ENCODE assay signal across 25 cellular contexts in genomic region chr2:173157894-173158293, GRCh38.
"Had no signal": no experiment of that assay in that cellular context is flagged by ENCODE, and none has a peak within 500 bp of the region (broad histone marks: within the 10 kb centered on the region; RNA-seq: fewer than 3 reads in every experiment).

No MANE protein-coding gene starts in this region.

- H3K4me1 Mint-ChIP-seq: activated CD4-positive, alpha-beta T cell treated with anti-CD3 and anti-CD28 coated beads, Interleukin-2, amount 10 ng/mL, durations not matched to agents 7 days and 5 days; activated CD8-positive, alpha-beta memory T cell treated with anti-CD3 and anti-CD28 coated beads, Interleukin-2, amount 10 ng/mL, durations not matched to agents 7 days and 5 days; central memory CD8-positive, alpha-beta T cell had no signal

- H3K27me3 ChIP-seq: ascending aorta, brain microvascular endothelial cell, dorsolateral prefrontal cortex, neutrophil had no signal

- DNase-seq: activated CD4-positive, alpha-beta T cell treated with anti-CD3 and anti-CD28 coated beads, Interleukin-2, amount 10 ng/mL, durations not matched to agents 7 days and 5 days; activated CD4-positive, CD25-positive, alpha-beta regulatory T cell treated with anti-CD3 and anti-CD28 coated beads, Interleukin-2, amount 50 U/mL, for 72 hours; activated CD8-positive, alpha-beta memory T cell treated with anti-CD3 and anti-CD28 coated beads, Interleukin-2, amount 10 ng/mL, durations not matched to agents 7 days and 5 days; activated CD8-positive, alpha-beta T cell treated with anti-CD3 and anti-CD28 coated beads for 36 hours; activated gamma-delta T cell; activated naive CD4-positive, alpha-beta T cell treated with anti-CD3 and anti-CD28 coated beads, Interleukin-2, amount 50 U/mL, for 16 hours; activated T-cell treated with anti-CD3 and anti-CD28 coated beads for 4 hours; brain microvascular endothelial cell; dorsolateral prefrontal cortex; effector memory CD8-positive, alpha-beta T cell; left ventricle myocardium superior; midbrain; SK-N-SH; stimulated activated CD4-positive, alpha-beta T cell treated with anti-CD3 and anti-CD28 coated beads, Interleukin-2, amount 100 ng/mL, for 48 hours; stimulated activated CD8-positive, alpha-beta memory T cell treated with anti-CD3 and anti-CD28 coated beads, Interleukin-4, amount 100 ng/mL, for 48 hours; stimulated activated naive B cell treated with anti-CD40 and anti-IgM and Interleukin-4, amounts not matched to agents 10 μg/mL and 1 μg/mL and 100 μg/mL, for 72 hours; T-helper 2 cell had no signal

- H3K4me1 ChIP-seq: parathyroid adenoma had no signal

- H3K27me3 Mint-ChIP-seq: activated CD8-positive, alpha-beta T cell treated with anti-CD3 and anti-CD28 coated beads for 36 hours; central memory CD8-positive, alpha-beta T cell; effector memory CD8-positive, alpha-beta T cell; natural killer cell treated with Interleukin-12 subunit alpha and Interleukin-12 subunit beta and Interleukin-15 and Interleukin-18, amount 100 ng/mL, for 72 hours; stimulated activated naive B cell treated with anti-CD40 and anti-IgM and Interleukin-4, amounts not matched to agents 10 μg/mL and 1 μg/mL and 100 μg/mL, for 72 hours; type B pancreatic cell had no signal

- H3K36me3 ChIP-seq: ascending aorta, brain microvascular endothelial cell, neutrophil, thoracic aorta had no signal

- H3K27ac Mint-ChIP-seq: activated CD4-positive, alpha-beta T cell treated with anti-CD3 and anti-CD28 coated beads, Interleukin-2, amount 10 ng/mL, durations not matched to agents 7 days and 5 days; activated CD8-positive, alpha-beta memory T cell treated with anti-CD3 and anti-CD28 coated beads, Interleukin-2, amount 10 ng/mL, durations not matched to agents 7 days and 5 days; activated CD8-positive, alpha-beta T cell treated with anti-CD3 and anti-CD28 coated beads for 36 hours; effector memory CD8-positive, alpha-beta T cell; stimulated activated naive B cell treated with anti-CD40 and anti-IgM and Interleukin-4, amounts not matched to agents 10 μg/mL and 1 μg/mL and 100 μg/mL, for 72 hours; type B pancreatic cell had no signal

- H3K4me3 Mint-ChIP-seq: activated CD4-positive, alpha-beta T cell treated with anti-CD3 and anti-CD28 coated beads, Interleukin-2, amount 10 ng/mL, durations not matched to agents 7 days and 5 days; activated CD8-positive, alpha-beta memory T cell treated with anti-CD3 and anti-CD28 coated beads, Interleukin-2, amount 10 ng/mL, durations not matched to agents 7 days and 5 days; activated CD8-positive, alpha-beta T cell treated with anti-CD3 and anti-CD28 coated beads for 36 hours; central memory CD8-positive, alpha-beta T cell; effector memory CD8-positive, alpha-beta T cell; natural killer cell treated with Interleukin-12 subunit alpha and Interleukin-12 subunit beta and Interleukin-15 and Interleukin-18, amount 100 ng/mL, for 72 hours; stimulated activated naive B cell treated with anti-CD40 and anti-IgM and Interleukin-4, amounts not matched to agents 10 μg/mL and 1 μg/mL and 100 μg/mL, for 72 hours; type B pancreatic cell had no signal

- H3K4me3 ChIP-seq: ascending aorta, dorsolateral prefrontal cortex, thoracic aorta had no signal

- H3K9me3 ChIP-seq: ascending aorta, neutrophil, SK-N-SH, thoracic aorta had no signal

- H3K27ac ChIP-seq: brain microvascular endothelial cell, dorsolateral prefrontal cortex, neutrophil, parathyroid adenoma, thoracic aorta, VCaP had no signal

- H3K9me3 Mint-ChIP-seq: activated CD8-positive, alpha-beta T cell treated with anti-CD3 and anti-CD28 coated beads for 36 hours; central memory CD8-positive, alpha-beta T cell; effector memory CD8-positive, alpha-beta T cell; stimulated activated naive B cell treated with anti-CD40 and anti-IgM and Interleukin-4, amounts not matched to agents 10 μg/mL and 1 μg/mL and 100 μg/mL, for 72 hours had no signal
